In genomic region chr7:84399661-84400060, GRCh38 we compare ENCODE assay signal across 17 cellular contexts.
DNase-seq lines count a peak whose midpoint lies in the region; ATAC-seq, FAIRE-seq and TF ChIP-seq lines count a peak whose summit lies in the region.
"Had no signal": no experiment of that assay in that cellular context is flagged by ENCODE, and none has a peak within 500 bp of the region (broad histone marks: within the 10 kb centered on the region; RNA-seq: fewer than 3 reads in every experiment).

No MANE protein-coding gene starts in this region.

- H3K4me1 ChIP-seq in BE2C, result no peaks in the 10 kb centered on the region
- H3K4me1 ChIP-seq in GM23338 (ENCODE audit: insufficient read depth), result no peaks in the 10 kb centered on the region
- H3K4me1 ChIP-seq in H1 (replicated peaks in 1 of 4; ENCODE audit: control insufficient read depth in 3 of 4, insufficient read depth in 4 of 4, low read length in 3 of 4), result no peaks in the 10 kb centered on the region
- H3K4me1 ChIP-seq: Caco-2, Peyer's patch had no signal

- no peak overlapping the region for H3K9ac ChIP-seq in H1 (replicated peaks in 1 of 4; ENCODE audit: extremely low read depth in 1 of 4, low read depth in 3 of 4, low read length in 3 of 4)

- peaks cover 43% of the 10 kb centered on the region for H3K36me3 Mint-ChIP-seq in GM23338 (ENCODE audit: low read depth)
- peaks cover 25% of the 10 kb centered on the region for H3K36me3 Mint-ChIP-seq in neural crest cell (ENCODE audit: low read depth)
- H3K36me3 Mint-ChIP-seq: CD4-positive, CD25-positive, alpha-beta regulatory T cell had no signal

- H3K36me3 ChIP-seq in BE2C (no peaks in the 10 kb centered on the region), GM23338 (ENCODE audit: insufficient read depth) (peaks cover 16% of the 10 kb centered on the region; the same call in 1 of the 2 replicates), H1 (ENCODE audit: control insufficient read depth in 2 of 4, insufficient read depth in 4 of 4, low read length in 3 of 4) (no peaks in the 10 kb centered on the region)
- H3K36me3 ChIP-seq: Peyer's patch had no signal

- no peak overlapping the region for H2BK12ac ChIP-seq in H1 (ENCODE audit: low read depth, low read length)

- no peak for TF ChIP-seq RAD21 in H1 (IDR thresholded peaks at IDR 0.05 in 1 of 2, conservative IDR thresholded peaks at IDR 0.05 in 1 of 2; ENCODE audit: low read depth in 2 of 2, low read length in 2 of 2)

- no peak overlapping the region for H3K18ac ChIP-seq in H1 (ENCODE audit: extremely low read depth, low read length)

- H3K27me3 ChIP-seq in BE2C (no peaks in the 10 kb centered on the region), GM23338 (ENCODE audit: insufficient read depth) (no peaks in the 10 kb centered on the region), H1 (replicated peaks in 1 of 4; ENCODE audit: control insufficient read depth in 3 of 4, extremely low read depth in 1 of 4, insufficient read depth in 3 of 4, low read length in 3 of 4) (no peaks in the 10 kb centered on the region)
- H3K27me3 ChIP-seq: Peyer's patch had no signal

- H3K14ac ChIP-seq in H1 (ENCODE audit: insufficient read length), result no peak overlapping the region

- no peak for TF ChIP-seq POLR2A in H1 (IDR thresholded peaks at IDR 0.05; ENCODE audit: control extremely low read depth in 1 of 2, low read depth in 2 of 2, low read length in 2 of 2)

- TF ChIP-seq EP300 in H1 (IDR thresholded peaks at IDR 0.05; ENCODE audit: borderline replicate concordance in 1 of 2, low read depth in 2 of 2, low read length in 2 of 2), result no peak

- no peaks in the 10 kb centered on the region for H3K79me1 ChIP-seq in H1 (ENCODE audit: low read depth, low read length)

- H2AFZ ChIP-seq in GM23338 (0 out of 2 replicates have a peak overlapping the region, but pooled peaks have one; percentile 49), H1 (ENCODE audit: low read length) (peak overlapping the region; percentile 41; the same call in 1 of the 2 replicates)

- H3K4me2 ChIP-seq in GM23338 (no peak overlapping the region), H1 (ENCODE audit: insufficient read depth in 1 of 2, low read depth in 2 of 2, low read length in 2 of 2) (no peak overlapping the region)

- H3K4me3 ChIP-seq in BE2C (ENCODE audit: low read depth, low read length) (no peak overlapping the region), GM23338 (no peak overlapping the region), H1 (ENCODE audit: extremely low read depth in 1 of 4, insufficient read depth in 2 of 4, low read depth in 3 of 4, low read length in 4 of 4) (no peak overlapping the region)
- H3K4me3 ChIP-seq: Peyer's patch had no signal

- H4K5ac ChIP-seq in H1 (ENCODE audit: insufficient read length, low read depth, low read length), result no peak overlapping the region

- H3K79me2 ChIP-seq in GM23338 (replicated peaks; ENCODE audit: insufficient read depth) (no peaks in the 10 kb centered on the region), H1 (ENCODE audit: control insufficient read depth in 1 of 2, insufficient read depth in 2 of 2, low read length in 2 of 2) (no peaks in the 10 kb centered on the region)

- H3K4ac ChIP-seq in H1 (replicated peaks; ENCODE audit: insufficient read length, low read depth, low read length), result no peak overlapping the region

- WGBS in H1 (ENCODE audit: extremely low coverage in 1 of 2, insufficient coverage in 1 of 2, insufficient read length in 1 of 2, insufficient replicate concordance in 2 of 2, low coverage in 1 of 2, low lambda C conversion rate in 2 of 2, missing lambda C conversion rate in 1 of 2), 2 experiments, result 82% methylated on average over 1 of the region's 1 CpG; no CpG with 5 or more reads in 1 of the 2 experiments

- no peak overlapping the region for H4K91ac ChIP-seq in H1 (replicated peaks; ENCODE audit: insufficient read length, low read length)

- H3K27ac ChIP-seq in GM23338 (ENCODE audit: low read depth) (no peak overlapping the region), H1 (ENCODE audit: low read depth, low read length) (no peak overlapping the region)
- H3K27ac ChIP-seq: Peyer's patch had no signal

- peaks cover 3% of the 10 kb centered on the region for H3K27me3 Mint-ChIP-seq in GM23338 (ENCODE audit: insufficient read depth, low read depth, poor library complexity)
- H3K27me3 Mint-ChIP-seq in neural crest cell (ENCODE audit: low read depth), result no peaks in the 10 kb centered on the region
- H3K27me3 Mint-ChIP-seq: CD4-positive, CD25-positive, alpha-beta regulatory T cell had no signal

- no peaks in the 10 kb centered on the region for H3F3A ChIP-seq in GM23338 (replicated peaks; ENCODE audit: low read depth)

- H2BK120ac ChIP-seq in H1 (replicated peaks; ENCODE audit: low read depth, low read length), result no peak overlapping the region

- DNase-seq in BE2C (peak; percentile 14), GM23338 (ENCODE audit: low spot score) (peak; percentile 12), H1 (ENCODE audit: low read depth in 1 of 2, low spot score in 2 of 2) (no peak), neural crest cell (ENCODE audit: low read depth, low spot score) (no peak), NCI-H146 treated with DMSO at 0.1 percent for 48 hours (lab: John Stamatoyannopoulos, UW; ENCODE audit: unreplicated experiment) (no peak)
- no peak for DNase-seq in activated effector memory CD4-positive, alpha-beta T cell treated with Interleukin-2 at 50 U/mL for 16 hours
- DNase-seq: Caco-2; CD4-positive, CD25-positive, alpha-beta regulatory T cell; DMS79; NCI-H1105 treated with DMSO at 0.1 percent for 48 hours; NCI-H187; NCI-H446 treated with DMSO at 0.1 percent for 48 hours; NCI-H748 treated with DMSO at 0.1 percent for 48 hours; Peyer's patch had no signal

- H4K8ac ChIP-seq in H1 (ENCODE audit: extremely low read depth, insufficient read depth, low read length), result no peak overlapping the region

- no peak overlapping the region for H3K27ac Mint-ChIP-seq in GM23338
- H3K27ac Mint-ChIP-seq in neural crest cell (ENCODE audit: unreplicated experiment), result peak overlapping the region; percentile 57
- H3K27ac Mint-ChIP-seq: CD4-positive, CD25-positive, alpha-beta regulatory T cell had no signal

- FAIRE-seq in H1 (lab: Jason Lieb, UNC), result no peak

- H3K23ac ChIP-seq in H1 (ENCODE audit: insufficient read length), result no peak overlapping the region

- CTCF ChIA-PET in H1 (lab: Charles Lee; ENCODE audit: partially characterized antibody), result interaction anchor here (1.0 kb wide), 1 partner anchor 17 kb away, joined by 3 read pairs; no protein-coding TSS in a partner anchor

- H3K4me1 Mint-ChIP-seq in GM23338 (peaks cover 3% of the 10 kb centered on the region; the same call in 1 of the 3 replicates), neural crest cell (peaks cover 3% of the 10 kb centered on the region)
- H3K4me1 Mint-ChIP-seq: CD4-positive, CD25-positive, alpha-beta regulatory T cell had no signal

- no peak overlapping the region for H2AK5ac ChIP-seq in H1 (ENCODE audit: low read depth, low read length)

- ATAC-seq in GM23338 (no peak), HG03108 (IDR thresholded peaks at IDR 0.05; ENCODE audit: unreplicated experiment) (no peak)
- ATAC-seq: Right ventricle myocardium inferior, SK-N-SH treated with all-trans-retinoic acid at 6 μM for 48 hours had no signal

- H3K56ac ChIP-seq in H1 (replicated peaks; ENCODE audit: insufficient read length, low read depth, low read length), result no peak overlapping the region

- H3K23me2 ChIP-seq in H1 (ENCODE audit: low read depth, low read length), result no peaks in the 10 kb centered on the region

- H4K20me1 ChIP-seq in GM23338 (replicated peaks; ENCODE audit: insufficient read depth) (no peaks in the 10 kb centered on the region), H1 (replicated peaks in 1 of 2; ENCODE audit: control insufficient read depth in 1 of 2, insufficient read depth in 2 of 2, low read length in 2 of 2) (no peaks in the 10 kb centered on the region)

- H3K9me3 ChIP-seq in BE2C, result no peaks in the 10 kb centered on the region
- peaks cover 11 to 16% of the 10 kb centered on the region in 2 experiments for H3K9me3 ChIP-seq in H1 (ENCODE audit: insufficient read depth in 2 of 2, low read depth in 1 of 2, low read length in 1 of 2)
- H3K9me3 ChIP-seq: Caco-2, Peyer's patch had no signal

- H2BK20ac ChIP-seq in H1 (ENCODE audit: low read length), result no peak overlapping the region

- peaks cover 47% of the 10 kb centered on the region for H3K9me3 Mint-ChIP-seq in GM23338
- peaks cover 23% of the 10 kb centered on the region for H3K9me3 Mint-ChIP-seq in neural crest cell

- 0 out of 2 replicates have a peak overlapping the region, but pooled peaks have one; percentile 61 for H2BK15ac ChIP-seq in H1 (ENCODE audit: low read length)

- no peak overlapping the region for H2BK5ac ChIP-seq in H1 (ENCODE audit: low read depth, low read length)

- POLR2A ChIA-PET in H1 (lab: Charles Lee; ENCODE audit: partially characterized antibody), result no interaction called here

- peaks cover 5% of the 10 kb centered on the region; the same call in 1 of the 2 replicates for H3K9me2 ChIP-seq in GM23338 (ENCODE audit: insufficient read depth)

- H3K4me3 Mint-ChIP-seq in GM23338, result no peak overlapping the region
- no peak overlapping the region for H3K4me3 Mint-ChIP-seq in neural crest cell
- H3K4me3 Mint-ChIP-seq: CD4-positive, CD25-positive, alpha-beta regulatory T cell had no signal

- TF ChIP-seq CTCF in BE2C (IDR thresholded peaks at IDR 0.05; ENCODE audit: low read depth, low read length) (peak; percentile 4; the same call in 1 of the 2 replicates), GM23338 (conservative IDR thresholded peaks at IDR 0.05; ENCODE audit: low read depth in 2 of 2) (no peak), H1 (IDR thresholded peaks at IDR 0.05; ENCODE audit: control extremely low read depth in 1 of 3, insufficient read depth in 1 of 3, low read depth in 1 of 3, low read length in 3 of 3) (no peak), neural crest cell (conservative IDR thresholded peaks at IDR 0.05) (no peak)

TF ChIP-seq in GM23338, 12 proteins besides CTCF, POLR2A, EP300 and RAD21 (continues in another document):
- TF ChIP-seq EZH2 (IDR thresholded peaks at IDR 0.05; ENCODE audit: low read depth, unreplicated experiment) (no peak), ZNF114 (CRISPR knock-in tag; IDR thresholded peaks at IDR 0.05) (no peak), NANOG (IDR thresholded peaks at IDR 0.05; ENCODE audit: borderline replicate concordance) (no peak), ZNF331 (CRISPR knock-in tag; IDR thresholded peaks at IDR 0.05; ENCODE audit: low read depth) (no peak), EZH2phosphoT487 (IDR thresholded peaks at IDR 0.05; ENCODE audit: unreplicated experiment) (no peak), STAT1 (IDR thresholded peaks at IDR 0.05; ENCODE audit: unreplicated experiment) (no peak)

TF ChIP-seq in H1, 55 proteins besides CTCF, POLR2A, EP300 and RAD21:
- TF ChIP-seq BACH1 (IDR thresholded peaks at IDR 0.05; ENCODE audit: low read length) (no peak), RBBP5 (IDR thresholded peaks at IDR 0.05; ENCODE audit: borderline replicate concordance, low read depth, low read length) (no peak), YY1 (IDR thresholded peaks at IDR 0.05; ENCODE audit: low read depth, low read length) (0 out of 2 replicates have a peak, but pooled peaks have one; percentile 6)

Comparison
In these comparisons a context has a peak if more than half of its experiments do, and no peak if none do; other contexts are left out.
1. DNase-seq: peak in BE2C (single experiment) and GM23338 (single experiment); none in H1 (0 of 2), neural crest cell (single experiment), NCI-H146 treated with DMSO at 0.1 percent for 48 hours (single experiment) and activated effector memory CD4-positive, alpha-beta T cell treated with Interleukin-2 at 50 U/mL for 16 hours (single experiment).